Comparison of ENCODE assay signal across 18 cellular contexts in genomic region chr12:110920324-110920910, GRCh38. TPM values are rescaled to one million over a fixed set of nuclear protein-coding genes. Genes with fewer than 3 reads are reported as not detected.
DNase-seq lines count a peak whose midpoint lies in the region; ATAC-seq, FAIRE-seq and TF ChIP-seq lines count a peak whose summit lies in the region.
"Had no signal": no experiment of that assay in that cellular context is flagged by ENCODE, and none has a peak within 500 bp of the region (broad histone marks: within the 10 kb centered on the region; RNA-seq: fewer than 3 reads in every experiment).

Gene MYL2 (minus strand): TSS chr12:110920579. CDS start chr12:110920529, 50 bp downstream.

- peak within 1 kb of the TSS; percentile 47 for H2AK5ac ChIP-seq in neuronal stem cell (ENCODE audit: low read depth, low read length)

- H3K9me3 Mint-ChIP-seq in GM23338 (no peaks in the 10 kb centered on the region), astrocyte (ENCODE audit: unreplicated experiment) (no peaks in the 10 kb centered on the region), endothelial cell (ENCODE audit: unreplicated experiment) (no peaks in the 10 kb centered on the region)

- no peak for FAIRE-seq in astrocyte (lab: Jason Lieb, UNC)
- FAIRE-seq: HepG2 had no signal

- WGBS in neuronal stem cell (ENCODE audit: extremely low coverage in 2 of 2, insufficient read length in 2 of 2, insufficient replicate concordance in 1 of 2), 2 donors, result no CpG with 5 or more reads among the region's 22 CpGs

- peak within 1 kb of the TSS; percentile 61 for H2BK120ac ChIP-seq in neuronal stem cell (ENCODE audit: low read depth, low read length)

- H3K36me3 ChIP-seq in GM23338 (ENCODE audit: insufficient read depth), result no peaks in the 10 kb centered on the region
- no peaks in the 10 kb centered on the region for H3K36me3 ChIP-seq in astrocyte (ENCODE audit: insufficient read depth, low read length)
- peaks cover 39% of the 10 kb centered on the region for H3K36me3 ChIP-seq in left ventricle myocardium inferior
- no peaks in the 10 kb centered on the region for H3K36me3 ChIP-seq in neuronal stem cell (replicated peaks in 1 of 2; ENCODE audit: control insufficient read depth in 2 of 2, insufficient read depth in 2 of 2, low read length in 2 of 2)
- H3K36me3 ChIP-seq: Peyer's patch had no signal

- peaks cover 20% of the 10 kb centered on the region for H3K4me1 ChIP-seq in GM23338 (ENCODE audit: insufficient read depth)
- peaks cover 24% of the 10 kb centered on the region for H3K4me1 ChIP-seq in astrocyte (ENCODE audit: insufficient read depth, low read length)
- peaks cover 22% of the 10 kb centered on the region for H3K4me1 ChIP-seq in left ventricle myocardium inferior
- H3K4me1 ChIP-seq in neuronal stem cell (ENCODE audit: control insufficient read depth in 2 of 2, insufficient read depth in 1 of 2, low read depth in 1 of 2, low read length in 2 of 2), result peaks cover 0 to 14% of the 10 kb centered on the region in 2 donors
- H3K4me1 ChIP-seq: Peyer's patch had no signal

- H3K14ac ChIP-seq in neuronal stem cell (ENCODE audit: low read length), result no peak within 1 kb of the TSS

- H3K4ac ChIP-seq in neuronal stem cell (ENCODE audit: low read length), result no peak within 1 kb of the TSS

- H3K9me3 ChIP-seq in astrocyte (ENCODE audit: insufficient read depth, low read depth, low read length) (no peaks in the 10 kb centered on the region), left ventricle myocardium inferior (replicated peaks) (no peaks in the 10 kb centered on the region), neuronal stem cell (replicated peaks in 1 of 2; ENCODE audit: control insufficient read depth in 2 of 2, insufficient read depth in 1 of 2, low read depth in 1 of 2, low read length in 2 of 2) (no peaks in the 10 kb centered on the region)
- H3K9me3 ChIP-seq: Peyer's patch had no signal

- no peaks in the 10 kb centered on the region for H3F3A ChIP-seq in GM23338 (replicated peaks; ENCODE audit: low read depth)

- intact Hi-C loops in left ventricle myocardium inferior (cut with micrococcal nuclease), result no loop called here

- H4K8ac ChIP-seq in neuronal stem cell (ENCODE audit: low read depth, low read length), result peak within 1 kb of the TSS; percentile 19

- TF ChIP-seq CTCF in GM23338 (conservative IDR thresholded peaks at IDR 0.05; ENCODE audit: low read depth in 2 of 2), result no peak
- no peak for TF ChIP-seq CTCF in astrocyte (IDR thresholded peaks at IDR 0.05; ENCODE audit: insufficient read depth, low read depth, low read length)
- TF ChIP-seq CTCF in left ventricle myocardium inferior (IDR thresholded peaks at IDR 0.05; ENCODE audit: borderline replicate concordance), result no peak
- TF ChIP-seq CTCF in GM10266 (IDR thresholded peaks at IDR 0.05; ENCODE audit: control insufficient read depth, insufficient read depth, low read depth, missing control alignments), result no peak
- TF ChIP-seq CTCF in endothelial cell (IDR thresholded peaks at IDR 0.05; ENCODE audit: unreplicated experiment), result no peak

- no peaks in the 10 kb centered on the region for H4K20me1 ChIP-seq in GM23338 (replicated peaks; ENCODE audit: insufficient read depth)
- H4K20me1 ChIP-seq in astrocyte (ENCODE audit: insufficient read depth, low read length), result no peaks in the 10 kb centered on the region

- H3K27me3 ChIP-seq in GM23338 (ENCODE audit: insufficient read depth) (no peaks in the 10 kb centered on the region), astrocyte (ENCODE audit: insufficient read depth, low read length) (peaks cover 2% of the 10 kb centered on the region), left ventricle myocardium inferior (ENCODE audit: low read depth) (peaks cover 37% of the 10 kb centered on the region), neuronal stem cell (ENCODE audit: control insufficient read depth in 3 of 3, insufficient read depth in 3 of 3, low read depth in 1 of 3, low read length in 3 of 3) (peaks cover 0 to 29% (median 2%) of the 10 kb centered on the region in 3 experiments)
- H3K27me3 ChIP-seq: Peyer's patch had no signal

- DNase-seq in GM23338 (ENCODE audit: low spot score) (no peak), astrocyte (ENCODE audit: low read depth) (no peak), left ventricle myocardium inferior (peak; percentile 74), neuronal stem cell (ENCODE audit: low spot score) (no peak), GM10266 (ENCODE audit: extremely low spot score) (no peak), endothelial cell (ENCODE audit: low spot score) (no peak), NCI-H526 (lab: John Stamatoyannopoulos, UW) (no peak)
- DNase-seq: NCI-H1436 treated with DMSO at 0.1 percent for 48 hours, NCI-H2081 treated with DMSO at 0.1 percent for 48 hours, NCI-H510A treated with DMSO at 0.1 percent for 48 hours, Peyer's patch, SIG-M5 had no signal

- no peak within 1 kb of the TSS for H2BK12ac ChIP-seq in neuronal stem cell (ENCODE audit: low read length)

- no peaks in the 10 kb centered on the region for H3K79me1 ChIP-seq in neuronal stem cell (ENCODE audit: low read depth, low read length)

- H3K9ac ChIP-seq in astrocyte (ENCODE audit: low read length) (no peak within 1 kb of the TSS), neuronal stem cell (ENCODE audit: low read depth, low read length, poor library complexity) (no peak within 1 kb of the TSS)
- H3K9ac ChIP-seq: KMS-11 had no signal

- ATAC-seq in GM23338, result no peak; the same call in 2 of the 3 replicates
- ATAC-seq in HG02870 (IDR thresholded peaks at IDR 0.05; ENCODE audit: unreplicated experiment), result no peak

- peaks cover 14% of the 10 kb centered on the region for H3K27me3 Mint-ChIP-seq in GM23338 (ENCODE audit: insufficient read depth, low read depth, poor library complexity)
- H3K27me3 Mint-ChIP-seq in astrocyte (ENCODE audit: low read depth, unreplicated experiment), result peaks cover 5% of the 10 kb centered on the region
- H3K27me3 Mint-ChIP-seq in endothelial cell (ENCODE audit: unreplicated experiment), result peaks cover 7% of the 10 kb centered on the region

- no peak within 1 kb of the TSS for H3K4me3 ChIP-seq in GM23338
- H3K4me3 ChIP-seq in astrocyte (ENCODE audit: insufficient read depth, low read depth, low read length), result no peak within 1 kb of the TSS
- H3K4me3 ChIP-seq in left ventricle myocardium inferior, result peak within 1 kb of the TSS; percentile 71
- no peak within 1 kb of the TSS for H3K4me3 ChIP-seq in neuronal stem cell (ENCODE audit: low read length in 2 of 2)
- H3K4me3 ChIP-seq: Peyer's patch had no signal

- H3K36me3 Mint-ChIP-seq in GM23338 (ENCODE audit: low read depth) (no peaks in the 10 kb centered on the region), astrocyte (ENCODE audit: low read depth, unreplicated experiment) (no peaks in the 10 kb centered on the region), endothelial cell (ENCODE audit: low read depth, unreplicated experiment) (no peaks in the 10 kb centered on the region)
- H3K36me3 Mint-ChIP-seq: CD14-positive monocyte had no signal

- no peak within 1 kb of the TSS for H2BK5ac ChIP-seq in neuronal stem cell (ENCODE audit: low read length)

- H2AFZ ChIP-seq in GM23338 (peak within 1 kb of the TSS; percentile 70), astrocyte (ENCODE audit: low read depth, low read length) (no peak within 1 kb of the TSS), neuronal stem cell (ENCODE audit: low read length) (no peak within 1 kb of the TSS)

- H3K4me1 Mint-ChIP-seq in GM23338, result peaks cover 35% of the 10 kb centered on the region
- H3K4me1 Mint-ChIP-seq in astrocyte (ENCODE audit: low read depth, unreplicated experiment), result peaks cover 26% of the 10 kb centered on the region
- H3K4me1 Mint-ChIP-seq in endothelial cell (ENCODE audit: unreplicated experiment), result no peaks in the 10 kb centered on the region

- H3K27ac Mint-ChIP-seq in GM23338 (peak within 1 kb of the TSS; percentile 17; the same call in 1 of the 2 replicates), astrocyte (ENCODE audit: unreplicated experiment) (peak within 1 kb of the TSS; percentile 56), endothelial cell (ENCODE audit: unreplicated experiment) (no peak within 1 kb of the TSS)
- H3K27ac Mint-ChIP-seq: CD14-positive monocyte had no signal

- H3K9me2 ChIP-seq in GM23338 (ENCODE audit: insufficient read depth), result no peaks in the 10 kb centered on the region

- H3K4me2 ChIP-seq in GM23338 (peak within 1 kb of the TSS; percentile 20), astrocyte (ENCODE audit: low read length) (peak within 1 kb of the TSS; percentile 7), neuronal stem cell (ENCODE audit: insufficient read depth, low read length, poor library complexity, severe bottlenecking) (no peak within 1 kb of the TSS)
- H3K4me2 ChIP-seq: KMS-11 had no signal

- H3K23ac ChIP-seq in neuronal stem cell (ENCODE audit: low read depth, low read length, poor library complexity), result no peak within 1 kb of the TSS

- H2BK15ac ChIP-seq in neuronal stem cell (ENCODE audit: low read length), result no peak within 1 kb of the TSS

- H4K91ac ChIP-seq in neuronal stem cell (ENCODE audit: low read depth, low read length, poor library complexity), result no peak within 1 kb of the TSS

- H3K4me3 Mint-ChIP-seq in GM23338, result no peak within 1 kb of the TSS; the same call in 2 of the 3 replicates
- no peak within 1 kb of the TSS for H3K4me3 Mint-ChIP-seq in astrocyte (ENCODE audit: unreplicated experiment)
- no peak within 1 kb of the TSS for H3K4me3 Mint-ChIP-seq in endothelial cell (ENCODE audit: unreplicated experiment)
- H3K4me3 Mint-ChIP-seq: CD14-positive monocyte had no signal

- no peak within 1 kb of the TSS for H3K18ac ChIP-seq in neuronal stem cell (ENCODE audit: low read length)

- H3K79me2 ChIP-seq in GM23338 (replicated peaks; ENCODE audit: insufficient read depth) (no peaks in the 10 kb centered on the region), astrocyte (ENCODE audit: insufficient read depth, low read length) (no peaks in the 10 kb centered on the region)

- no peak within 1 kb of the TSS for H3K27ac ChIP-seq in GM23338 (ENCODE audit: low read depth)
- no peak within 1 kb of the TSS for H3K27ac ChIP-seq in astrocyte (ENCODE audit: low read depth, low read length)
- H3K27ac ChIP-seq in left ventricle myocardium inferior (replicated peaks), result peak within 1 kb of the TSS; percentile 87
- no peak within 1 kb of the TSS for H3K27ac ChIP-seq in neuronal stem cell (replicated peaks; ENCODE audit: low read length)
- H3K27ac ChIP-seq: KMS-11, Peyer's patch had no signal

TF ChIP-seq in GM23338, 12 proteins besides CTCF, POLR2A, EP300 and RAD21 (continues in another document):
- TF ChIP-seq ZNF331 (CRISPR knock-in tag; IDR thresholded peaks at IDR 0.05; ENCODE audit: low read depth) (no peak), JUNB (IDR thresholded peaks at IDR 0.05; ENCODE audit: unreplicated experiment) (no peak), ZNF114 (CRISPR knock-in tag; IDR thresholded peaks at IDR 0.05) (no peak)

RNA-seq across cellular contexts. Expression of gene MYL2, which starts in this region (rescaled TPM):
- not detected in 2 replicates for total RNA-seq in GM23338 (2014; rRNA removed; shearing (Covaris generic))
- polyA plus RNA-seq in GM23338 (2016; fragmentation: Nextera tagmentation; extraction: Ambion mirVana), result not detected in 2 replicates
- total RNA-seq in astrocyte, result 0.48 TPM in 1 of 2 replicates, not detected in the other
- 33,375 TPM for total RNA-seq in left ventricle myocardium inferior
- not detected for polyA plus RNA-seq in neuronal stem cell (2013, experiment 1 of 2)
- polyA plus RNA-seq in neuronal stem cell (2013, experiment 2 of 2), result not detected
- total RNA-seq in endothelial cell (ENCODE audit: unreplicated experiment), result not detected
- total RNA-seq: Daoy, HepG2, M059J, Peyer's patch had no signal
- polyA plus RNA-seq: CD14-positive monocyte, HepG2 had no signal

Comparison
In these comparisons a context has a peak if more than half of its experiments do, and no peak if none do; other contexts are left out.
1. RNA of gene MYL2 (total RNA-seq): 33,375 TPM in left ventricle myocardium inferior (single experiment); 0.48 TPM in astrocyte, not detected in GM23338 and not detected in endothelial cell (single experiment); every median in the first group is over 1,000 times any median in the second.